In genomic region chr10:1661416-1661815, GRCh38 we compare ENCODE assay signal across 21 cellular contexts.
DNase-seq lines count a peak whose midpoint lies in the region; ATAC-seq, FAIRE-seq and TF ChIP-seq lines count a peak whose summit lies in the region.
"Had no signal": no experiment of that assay in that cellular context is flagged by ENCODE, and none has a peak within 500 bp of the region (broad histone marks: within the 10 kb centered on the region; RNA-seq: fewer than 3 reads in every experiment).

No MANE protein-coding gene starts in this region.

- intact Hi-C loops in kidney (cut with DNase I): no loop called here

- no peak overlapping the region for H4K5ac ChIP-seq in H1 (ENCODE audit: insufficient read length, low read depth, low read length)

- H4K91ac ChIP-seq in H1 (replicated peaks; ENCODE audit: insufficient read length, low read length): no peak overlapping the region

- H2BK5ac ChIP-seq in H1 (ENCODE audit: low read depth, low read length): no peak overlapping the region

- H3K23me2 ChIP-seq in H1 (ENCODE audit: low read depth, low read length): no peaks in the 10 kb centered on the region

- no peak overlapping the region for H2AK5ac ChIP-seq in H1 (ENCODE audit: low read depth, low read length)

- H3K79me2 ChIP-seq in H1 (ENCODE audit: control insufficient read depth in 1 of 2, insufficient read depth in 2 of 2, low read length in 2 of 2): no peaks in the 10 kb centered on the region
- H3K79me2 ChIP-seq: parathyroid adenoma had no signal

- peaks cover 0 to 11% (median 0%) of the 10 kb centered on the region in 11 experiments; a peak in 3 of 22 replicates for H4K20me1 ChIP-seq in BLaER1 treated with 17β-estradiol and CSF1 and Interleukin-3, amounts not matched to agents 10 nM and 100 nM
- H4K20me1 ChIP-seq in H1 (replicated peaks in 1 of 2; ENCODE audit: control insufficient read depth in 1 of 2, insufficient read depth in 2 of 2, low read length in 2 of 2): no peaks in the 10 kb centered on the region

- peak overlapping the region in 2 of 11 experiments; percentile 66 to 71; a peak in 4 of 22 replicates for H3K27ac ChIP-seq in BLaER1 treated with 17β-estradiol and CSF1 and Interleukin-3, amounts not matched to agents 10 nM and 100 nM
- H3K27ac ChIP-seq in H1 (ENCODE audit: low read depth, low read length) (no peak overlapping the region), kidney (ENCODE audit: low read depth in 2 of 2, low read length in 2 of 2) (no peak overlapping the region)
- H3K27ac ChIP-seq: parathyroid adenoma, PC-9, sigmoid colon, thyroid gland had no signal

- no peak for FAIRE-seq in H1 (lab: Jason Lieb, UNC)
- no peak for FAIRE-seq in kidney (lab: Jason Lieb, UNC)

- no peak overlapping the region for H3K23ac ChIP-seq in H1 (ENCODE audit: insufficient read length)

- no peak overlapping the region for H2BK20ac ChIP-seq in H1 (ENCODE audit: low read length)

- peaks cover 16 to 70% (median 48%) of the 10 kb centered on the region in 10 experiments for H3K4me1 ChIP-seq in BLaER1 treated with 17β-estradiol and CSF1 and Interleukin-3, amounts not matched to agents 10 nM and 100 nM
- H3K4me1 ChIP-seq in H1 (replicated peaks in 1 of 4; ENCODE audit: control insufficient read depth in 3 of 4, insufficient read depth in 4 of 4, low read length in 3 of 4) (peaks cover 0 to 5% (median 1%) of the 10 kb centered on the region in 4 experiments; a peak in 2 of 7 replicates), kidney (ENCODE audit: control insufficient read depth in 1 of 2, insufficient read depth in 1 of 2, low read depth in 1 of 2, low read length in 2 of 2) (no peaks in the 10 kb centered on the region)
- H3K4me1 ChIP-seq: HAP-1, parathyroid adenoma, sigmoid colon, thyroid gland had no signal

- H3K79me1 ChIP-seq in H1 (ENCODE audit: low read depth, low read length): no peaks in the 10 kb centered on the region

- ATAC-seq in GM19351 (IDR thresholded peaks at IDR 0.05; ENCODE audit: unreplicated experiment): peak; percentile 3
- ATAC-seq in HG03097 (IDR thresholded peaks at IDR 0.05; ENCODE audit: low FRiP score, unreplicated experiment): peak; percentile 4
- no peak for ATAC-seq in HG03280 (IDR thresholded peaks at IDR 0.05; ENCODE audit: unreplicated experiment)
- ATAC-seq in HG03442 (IDR thresholded peaks at IDR 0.05; ENCODE audit: unreplicated experiment): no peak
- ATAC-seq: stimulated activated effector memory CD8-positive, alpha-beta T cell treated with anti-CD3 and anti-CD28 coated beads, Interleukin-12 subunit alpha, Interleukin-12 subunit beta, amount 100 ng/mL, for 72 hours had no signal

- peaks cover 0 to 8% (median 0%) of the 10 kb centered on the region in 11 experiments; a peak in 1 of 22 replicates for H3K27me3 ChIP-seq in BLaER1 treated with 17β-estradiol and CSF1 and Interleukin-3, amounts not matched to agents 10 nM and 100 nM
- no peaks in the 10 kb centered on the region for H3K27me3 ChIP-seq in H1 (replicated peaks in 1 of 4; ENCODE audit: control insufficient read depth in 3 of 4, extremely low read depth in 1 of 4, insufficient read depth in 3 of 4, low read length in 3 of 4)
- H3K27me3 ChIP-seq: sigmoid colon, thyroid gland had no signal

- DNase-seq in H1 (ENCODE audit: low read depth in 1 of 2, low spot score in 2 of 2) (no peak), kidney (no peak), NCI-H446 treated with DMSO at 0.1 percent for 48 hours (lab: John Stamatoyannopoulos, UW) (no peak)
- DNase-seq: activated CD4-positive, alpha-beta T cell treated with anti-CD3 and anti-CD28 coated beads for 48 hours; GDM1; mammary epithelial cell; MM.1S; NCI-H345; PC-9; SIG-M5; sigmoid colon; T-helper 1 cell; thyroid gland had no signal

- H3K4me3 ChIP-seq in BLaER1 treated with 17β-estradiol and CSF1 and Interleukin-3, amounts not matched to agents 10 nM and 100 nM: 0 out of 20 replicates have a peak overlapping the region, but pooled peaks of 1 of the 10 experiments have one; percentile 1
- no peak overlapping the region for H3K4me3 ChIP-seq in H1 (ENCODE audit: extremely low read depth in 1 of 4, insufficient read depth in 2 of 4, low read depth in 3 of 4, low read length in 4 of 4)
- no peak overlapping the region for H3K4me3 ChIP-seq in kidney (ENCODE audit: low read length in 2 of 2)
- H3K4me3 ChIP-seq: HAP-1, PC-9, sigmoid colon, thyroid gland had no signal

- H3K9me3 ChIP-seq in BLaER1 treated with 17β-estradiol and CSF1 and Interleukin-3, amounts not matched to agents 10 nM and 100 nM (replicated peaks in 1 of 11): no peaks in the 10 kb centered on the region
- no peaks in the 10 kb centered on the region for H3K9me3 ChIP-seq in H1 (ENCODE audit: insufficient read depth in 2 of 2, low read depth in 1 of 2, low read length in 1 of 2)
- no peaks in the 10 kb centered on the region for H3K9me3 ChIP-seq in kidney (ENCODE audit: control insufficient read depth in 1 of 2, low read length in 2 of 2)
- H3K9me3 ChIP-seq: HAP-1, sigmoid colon, thyroid gland had no signal

- TF ChIP-seq EP300 in H1 (IDR thresholded peaks at IDR 0.05; ENCODE audit: borderline replicate concordance in 1 of 2, low read depth in 2 of 2, low read length in 2 of 2): no peak

- H3K9ac ChIP-seq in BLaER1 treated with 17β-estradiol and CSF1 and Interleukin-3, amounts not matched to agents 10 nM and 100 nM: peak overlapping the region in 4 of 11 experiments; percentile 21 to 59 (median 55); a peak in 5 of 22 replicates
- no peak overlapping the region for H3K9ac ChIP-seq in H1 (replicated peaks in 1 of 4; ENCODE audit: extremely low read depth in 1 of 4, low read depth in 3 of 4, low read length in 3 of 4)
- H3K9ac ChIP-seq in kidney (ENCODE audit: low read length in 2 of 2): no peak overlapping the region
- H3K9ac ChIP-seq: parathyroid adenoma had no signal

- peak overlapping the region; percentile 23; the same call in 1 of the 2 replicates for H4K8ac ChIP-seq in H1 (ENCODE audit: extremely low read depth, insufficient read depth, low read length)

- no peak overlapping the region for H2BK12ac ChIP-seq in H1 (ENCODE audit: low read depth, low read length)

- no peak overlapping the region for H3K14ac ChIP-seq in H1 (ENCODE audit: insufficient read length)

- no peak overlapping the region for H2AFZ ChIP-seq in H1 (ENCODE audit: low read length)
- H2AFZ ChIP-seq: parathyroid adenoma, PC-9 had no signal

- no peaks in the 10 kb centered on the region for H3K36me3 ChIP-seq in BLaER1 treated with 17β-estradiol and CSF1 and Interleukin-3, amounts not matched to agents 10 nM and 100 nM
- no peaks in the 10 kb centered on the region for H3K36me3 ChIP-seq in H1 (ENCODE audit: control insufficient read depth in 2 of 4, insufficient read depth in 4 of 4, low read length in 3 of 4)
- H3K36me3 ChIP-seq in kidney (ENCODE audit: control insufficient read depth in 1 of 2, insufficient read depth in 2 of 2, low read length in 2 of 2): no peaks in the 10 kb centered on the region
- H3K36me3 ChIP-seq: HAP-1, sigmoid colon, thyroid gland had no signal

- no peak for TF ChIP-seq POLR2A in H1 (IDR thresholded peaks at IDR 0.05; ENCODE audit: control extremely low read depth in 1 of 2, low read depth in 2 of 2, low read length in 2 of 2)

- TF ChIP-seq RAD21 in H1 (IDR thresholded peaks at IDR 0.05 in 1 of 2, conservative IDR thresholded peaks at IDR 0.05 in 1 of 2; ENCODE audit: low read depth in 2 of 2, low read length in 2 of 2): no peak

- H3K4me2 ChIP-seq in BLaER1 treated with 17β-estradiol and CSF1 and Interleukin-3, amounts not matched to agents 10 nM and 100 nM: peak overlapping the region; percentile 76 to 93 (median 91)
- H3K4me2 ChIP-seq in H1 (ENCODE audit: insufficient read depth in 1 of 2, low read depth in 2 of 2, low read length in 2 of 2): no peak overlapping the region
- H3K4me2 ChIP-seq: PC-9 had no signal

- no peak overlapping the region for H3K4ac ChIP-seq in H1 (replicated peaks; ENCODE audit: insufficient read length, low read depth, low read length)

- WGBS in H1 (ENCODE audit: extremely low coverage in 1 of 2, insufficient coverage in 1 of 2, insufficient read length in 1 of 2, insufficient replicate concordance in 2 of 2, low coverage in 1 of 2, low lambda C conversion rate in 2 of 2, missing lambda C conversion rate in 1 of 2), 2 experiments: 97% methylated on average over 3 of the region's 3 CpGs; no CpG with 5 or more reads in 1 of the 2 experiments

- H2BK15ac ChIP-seq in H1 (ENCODE audit: low read length): no peak overlapping the region

- TF ChIP-seq CTCF in H1 (IDR thresholded peaks at IDR 0.05; ENCODE audit: control extremely low read depth in 1 of 3, insufficient read depth in 1 of 3, low read depth in 1 of 3, low read length in 3 of 3): no peak
- no peak for TF ChIP-seq CTCF in kidney (IDR thresholded peaks at IDR 0.05; ENCODE audit: borderline replicate concordance, extremely low read depth, insufficient read depth)

- POLR2A ChIA-PET in H1 (lab: Charles Lee; ENCODE audit: partially characterized antibody): no interaction called here

- CTCF ChIA-PET in H1 (lab: Charles Lee; ENCODE audit: partially characterized antibody): no interaction called here

- H3K56ac ChIP-seq in H1 (replicated peaks; ENCODE audit: insufficient read length, low read depth, low read length): no peak overlapping the region

- no peak overlapping the region for H3K18ac ChIP-seq in H1 (ENCODE audit: extremely low read depth, low read length)

- H2BK120ac ChIP-seq in H1 (replicated peaks; ENCODE audit: low read depth, low read length): no peak overlapping the region

TF ChIP-seq in H1, 55 proteins besides CTCF, POLR2A, EP300 and RAD21:
- TF ChIP-seq CHD1 (IDR thresholded peaks at IDR 0.05; ENCODE audit: low read depth, low read length): no peak
- TF ChIP-seq BCL11A (IDR thresholded peaks at IDR 0.05; ENCODE audit: low read depth in 2 of 2, low read length in 2 of 2): no peak
- no peak for TF ChIP-seq RNF2 (IDR thresholded peaks at IDR 0.05; ENCODE audit: borderline replicate concordance, low read depth, low read length, missing control alignments, poor library complexity, severe bottlenecking)
- no peak for TF ChIP-seq ATF3 (IDR thresholded peaks at IDR 0.05; ENCODE audit: insufficient read depth, low read depth, low read length)
- TF ChIP-seq HDAC6 (IDR thresholded peaks at IDR 0.05; ENCODE audit: low read depth, low read length): no peak
- TF ChIP-seq E2F6 (IDR thresholded peaks at IDR 0.05): no peak
- no peak for TF ChIP-seq SAP30 (IDR thresholded peaks at IDR 0.05; ENCODE audit: insufficient read depth, insufficient replicate concordance, low read length)
- TF ChIP-seq EGR1 (IDR thresholded peaks at IDR 0.05; ENCODE audit: borderline replicate concordance, low read depth, low read length): no peak

Comparison
In these comparisons a context has a peak if more than half of its experiments do, and no peak if none do; other contexts are left out.
1. H3K4me2 ChIP-seq: peak in BLaER1 treated with 17β-estradiol and CSF1 and Interleukin-3, amounts not matched to agents 10 nM and 100 nM (11 of 11); none in H1 (0 of 2).
2. ATAC-seq: peak in GM19351 (single experiment) and HG03097 (single experiment); none in HG03280 (single experiment) and HG03442 (single experiment).